ENCODE assay signal across 13 cellular contexts in the genomic region with DNA sequence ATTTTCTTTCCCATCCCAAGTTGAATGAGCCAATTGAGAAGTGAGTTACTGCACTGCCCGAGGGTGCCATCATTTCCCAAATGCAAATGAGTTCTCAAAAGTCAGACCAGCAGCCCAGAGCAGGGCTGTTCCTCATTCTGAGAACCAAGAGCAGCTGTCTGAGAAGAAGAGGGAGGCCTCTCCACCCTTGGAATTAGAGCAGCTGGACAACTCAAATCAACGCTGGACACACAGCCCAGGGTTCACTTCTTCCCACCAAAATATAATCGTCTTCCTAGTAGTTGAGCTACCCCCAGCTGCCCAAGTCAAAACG. TPM values are rescaled to one million over a fixed set of nuclear protein-coding genes. Genes with fewer than 3 reads are reported as not detected.
DNase-seq lines count a peak whose midpoint lies in the region; ATAC-seq and TF ChIP-seq lines count a peak whose summit lies in the region.
"Had no signal": no experiment of that assay in that cellular context is flagged by ENCODE, and none has a peak within 500 bp of the region (broad histone marks: within the 10 kb centered on the region; RNA-seq: fewer than 3 reads in every experiment).

No MANE protein-coding gene starts in this region.

- no peaks in the 10 kb centered on the region for H3K27me3 Mint-ChIP-seq in IgD-negative memory B cell
- no peaks in the 10 kb centered on the region for H3K27me3 Mint-ChIP-seq in activated naive CD8-positive, alpha-beta T cell treated with anti-CD3 and anti-CD28 coated beads for 36 hours
- H3K27me3 Mint-ChIP-seq in naive thymus-derived CD8-positive, alpha-beta T cell = no peaks in the 10 kb centered on the region

- POLR2A ChIA-PET in naive thymus-derived CD8-positive, alpha-beta T cell (lab: Charles Lee) = interaction anchor here (0.6 to 1.3 kb wide), 4 partner anchors 12 to 142 kb away, joined by 3 read pairs; no protein-coding TSS in a partner anchor
- POLR2A ChIA-PET in GM10248 (lab: Yijun Ruan, JAX) = interaction anchor here (0.7 to 1.0 kb wide), 2 partner anchors 12 to 116 kb away, joined by 3 read pairs; no protein-coding TSS in a partner anchor

- peak overlapping the region; percentile 32; the same call in 1 of the 2 replicates for H3K27ac ChIP-seq in ACC112 (ENCODE audit: low read depth, low read length)

- no peaks in the 10 kb centered on the region for H3K27me3 ChIP-seq in ACC112 (ENCODE audit: insufficient read depth, low read length)

- ATAC-seq in naive thymus-derived CD8-positive, alpha-beta T cell = no peak
- ATAC-seq in left colon = no peak
- ATAC-seq: HCT116, SK-N-SH treated with all-trans-retinoic acid at 6 μM for 48 hours had no signal

- H3K4me1 Mint-ChIP-seq in IgD-negative memory B cell = peaks cover 29 to 32% (median 30%) of the 10 kb centered on the region in 3 donors
- H3K4me1 Mint-ChIP-seq in activated naive CD8-positive, alpha-beta T cell treated with anti-CD3 and anti-CD28 coated beads for 36 hours = peaks cover 21% of the 10 kb centered on the region
- H3K4me1 Mint-ChIP-seq in naive thymus-derived CD8-positive, alpha-beta T cell = peaks cover 11 to 26% (median 16%) of the 10 kb centered on the region in 4 donors

- no peak overlapping the region for H3K4me3 ChIP-seq in ACC112 (ENCODE audit: low read depth, low read length)

- no peaks in the 10 kb centered on the region for H3K36me3 Mint-ChIP-seq in IgD-negative memory B cell
- H3K36me3 Mint-ChIP-seq in activated naive CD8-positive, alpha-beta T cell treated with anti-CD3 and anti-CD28 coated beads for 36 hours = peaks cover 2% of the 10 kb centered on the region
- H3K36me3 Mint-ChIP-seq in naive thymus-derived CD8-positive, alpha-beta T cell = no peaks in the 10 kb centered on the region

- DNase-seq in activated naive CD8-positive, alpha-beta T cell treated with anti-CD3 and anti-CD28 coated beads for 36 hours = no peak
- DNase-seq in naive thymus-derived CD8-positive, alpha-beta T cell = no peak
- no peak for DNase-seq in NCI-H1930 (lab: John Stamatoyannopoulos, UW)
- DNase-seq in GM20000 (ENCODE audit: low spot score) = no peak
- no peak for DNase-seq in GM10248 (ENCODE audit: extremely low spot score)
- DNase-seq in left colon = no peak
- DNase-seq: activated CD8-positive, alpha-beta memory T cell treated with anti-CD3 and anti-CD28 coated beads for 24 hours; NCI-H2227 treated with DMSO at 0.1 percent for 48 hours; retina had no signal

- H3K4me3 Mint-ChIP-seq in IgD-negative memory B cell = peak overlapping the region in 3 of 4 donors; percentile 23 to 78 (median 71)
- no peak overlapping the region for H3K4me3 Mint-ChIP-seq in activated naive CD8-positive, alpha-beta T cell treated with anti-CD3 and anti-CD28 coated beads for 36 hours
- no peak overlapping the region for H3K4me3 Mint-ChIP-seq in naive thymus-derived CD8-positive, alpha-beta T cell

- peak overlapping the region; percentile 11 for H2AFZ ChIP-seq in ACC112 (ENCODE audit: low read length, unreplicated experiment)

- H3K4me1 ChIP-seq in ACC112 (ENCODE audit: control insufficient read depth, insufficient read depth, low read length, unreplicated experiment) = peaks cover 19% of the 10 kb centered on the region

- H3K9me3 Mint-ChIP-seq in IgD-negative memory B cell = no peaks in the 10 kb centered on the region
- H3K9me3 Mint-ChIP-seq in activated naive CD8-positive, alpha-beta T cell treated with anti-CD3 and anti-CD28 coated beads for 36 hours = no peaks in the 10 kb centered on the region
- no peaks in the 10 kb centered on the region for H3K9me3 Mint-ChIP-seq in naive thymus-derived CD8-positive, alpha-beta T cell

- no peak for TF ChIP-seq CTCF in GM20000 (IDR thresholded peaks at IDR 0.05; ENCODE audit: extremely low read depth, missing control alignments)
- no peak for TF ChIP-seq CTCF in GM10248 (IDR thresholded peaks at IDR 0.05; ENCODE audit: control extremely low read depth, extremely low read depth, low read depth, missing control alignments)

- no peaks in the 10 kb centered on the region for H3K79me2 ChIP-seq in ACC112 (ENCODE audit: control insufficient read depth, insufficient read depth, low read length, unreplicated experiment)

- no peaks in the 10 kb centered on the region for H3K36me3 ChIP-seq in ACC112 (ENCODE audit: insufficient read depth, low read length)

- peak overlapping the region in 1 of 3 donors; percentile 26 for H3K27ac Mint-ChIP-seq in IgD-negative memory B cell
- H3K27ac Mint-ChIP-seq in activated naive CD8-positive, alpha-beta T cell treated with anti-CD3 and anti-CD28 coated beads for 36 hours = peak overlapping the region; percentile 31
- peak overlapping the region in 6 of 10 donors; percentile 25 to 76 (median 59) for H3K27ac Mint-ChIP-seq in naive thymus-derived CD8-positive, alpha-beta T cell

- intact Hi-C loops in left colon (cut with DNase I, micrococcal nuclease) = no loop called here

- CTCF ChIA-PET in GM10248 (lab: Yijun Ruan, JAX) = interaction anchor here (0.6 to 3.9 kb wide), 4 partner anchors 9 to 94 kb away, joined by 3 to 25 read pairs (median 4); no protein-coding TSS in a partner anchor

RNA-seq across cellular contexts. Expression of a gene that starts 4.6 kb away (rescaled TPM):
- 41.7 TPM for polyA plus RNA-seq in IgD-negative memory B cell
- total RNA-seq in activated naive CD8-positive, alpha-beta T cell treated with anti-CD3 and anti-CD28 coated beads for 36 hours = 10 to 100 TPM; 76.8 to 77.1 TPM
- 100 to 1,000 TPM; 140 to 141 TPM for total RNA-seq in naive thymus-derived CD8-positive, alpha-beta T cell
- 10 to 100 TPM; 14.4 to 38.5 (median 20.9) TPM for polyA plus RNA-seq in naive thymus-derived CD8-positive, alpha-beta T cell
- total RNA-seq in left colon = 10 to 100 TPM in 1 of 2 donors, 1 to 10 TPM in 1; 6.2 to 11.8 TPM

Comparison
In these comparisons a context has a peak if more than half of its experiments do, and no peak if none do; other contexts are left out.
1. H3K4me3 Mint-ChIP-seq: peak in IgD-negative memory B cell (3 of 4); none in activated naive CD8-positive, alpha-beta T cell treated with anti-CD3 and anti-CD28 coated beads for 36 hours (single experiment) and naive thymus-derived CD8-positive, alpha-beta T cell (0 of 10).
2. RNA of a gene that starts 4.6 kb away (total RNA-seq): 140 to 141 TPM in naive thymus-derived CD8-positive, alpha-beta T cell and 76.8 to 77.1 TPM in activated naive CD8-positive, alpha-beta T cell treated with anti-CD3 and anti-CD28 coated beads for 36 hours; 6.2 to 11.8 TPM in left colon; every median in the first group is over 4 times any median in the second.